8 cellular contexts compared by ENCODE assay signal in the genomic region with DNA sequence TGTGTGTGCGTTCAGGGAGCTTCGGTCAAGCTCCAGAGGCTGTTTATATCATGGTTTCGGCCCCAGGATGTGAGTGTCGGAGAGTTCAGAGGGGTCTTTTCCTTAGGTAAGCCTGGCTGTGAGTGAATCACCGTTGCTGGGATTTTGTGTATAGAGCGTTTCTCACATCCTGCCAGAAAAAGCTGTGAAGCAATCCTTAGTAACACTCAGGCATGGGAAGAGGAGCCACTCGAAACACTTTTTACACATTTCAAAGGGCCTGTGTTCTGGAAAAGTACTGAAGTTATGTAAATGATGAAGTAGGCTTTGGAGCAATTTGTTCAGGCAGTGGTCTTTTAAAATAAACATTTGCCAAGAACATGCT. TPM values are rescaled to one million over a fixed set of nuclear protein-coding genes. Genes with fewer than 3 reads are reported as not detected.
DNase-seq lines count a peak whose midpoint lies in the region; ATAC-seq and TF ChIP-seq lines count a peak whose summit lies in the region.

No MANE protein-coding gene starts in this region.

- peak overlapping the region; percentile 78 to 79 for H3K27ac ChIP-seq in prostate gland

- no peaks in the 10 kb centered on the region for H3K27me3 ChIP-seq in prostate gland (replicated peaks; ENCODE audit: insufficient read depth)

- H3K27me3 Mint-ChIP-seq in T-helper 1 cell treated with Interleukin-12 subunit alpha and Interleukin-12 subunit beta and Interleukin-4 antibody, amounts not matched to agents 30 μg/mL and 1 μg/mL, for 36 hours (ENCODE audit: low read depth): no peaks in the 10 kb centered on the region

- H3K36me3 ChIP-seq in prostate gland: no peaks in the 10 kb centered on the region

- DNase-seq in fibroblast of gingiva (ENCODE audit: low read depth) (peak; percentile 76), prostate gland (ENCODE audit: low spot score) (no peak), D341Med (ENCODE audit: low spot score) (no peak), RPMI8226 (no peak), HuH-7 (ENCODE audit: low spot score) (no peak)

- 3% methylated on average over 7 of the region's 7 CpGs for WGBS in prostate gland

- H3K36me3 Mint-ChIP-seq in T-helper 1 cell treated with Interleukin-12 subunit alpha and Interleukin-12 subunit beta and Interleukin-4 antibody, amounts not matched to agents 30 μg/mL and 1 μg/mL, for 36 hours (ENCODE audit: low read depth): peaks cover 23% of the 10 kb centered on the region

- H3K4me1 ChIP-seq in prostate gland (replicated peaks): peaks cover 15% of the 10 kb centered on the region

- ATAC-seq in GM21723 (IDR thresholded peaks at IDR 0.05; ENCODE audit: unreplicated experiment): peak; percentile 8
- ATAC-seq in HG02885 (IDR thresholded peaks at IDR 0.05; ENCODE audit: poor library complexity, unreplicated experiment): no peak

- peaks cover 48% of the 10 kb centered on the region for H3K4me1 Mint-ChIP-seq in T-helper 1 cell treated with Interleukin-12 subunit alpha and Interleukin-12 subunit beta and Interleukin-4 antibody, amounts not matched to agents 30 μg/mL and 1 μg/mL, for 36 hours (ENCODE audit: low read depth)

- peak overlapping the region; percentile 98 for H3K4me3 Mint-ChIP-seq in T-helper 1 cell treated with Interleukin-12 subunit alpha and Interleukin-12 subunit beta and Interleukin-4 antibody, amounts not matched to agents 30 μg/mL and 1 μg/mL, for 36 hours

- no peaks in the 10 kb centered on the region for H3K9me3 Mint-ChIP-seq in T-helper 1 cell treated with Interleukin-12 subunit alpha and Interleukin-12 subunit beta and Interleukin-4 antibody, amounts not matched to agents 30 μg/mL and 1 μg/mL, for 36 hours

- peak overlapping the region; percentile 96 for H3K27ac Mint-ChIP-seq in T-helper 1 cell treated with Interleukin-12 subunit alpha and Interleukin-12 subunit beta and Interleukin-4 antibody, amounts not matched to agents 30 μg/mL and 1 μg/mL, for 36 hours

- no peak for TF ChIP-seq CTCF in prostate gland (IDR thresholded peaks at IDR 0.05)

- no peaks in the 10 kb centered on the region for H3K9me3 ChIP-seq in prostate gland

- intact Hi-C loops in prostate gland (cut with DNase I): no loop called here

- no peak for TF ChIP-seq POLR2A in prostate gland (IDR thresholded peaks at IDR 0.05)

- peak overlapping the region; percentile 97 to 99 for H3K4me3 ChIP-seq in prostate gland

RNA-seq across cellular contexts. Expression of a gene that starts 0.7 kb away (rescaled TPM):
- total RNA-seq in prostate gland: 10 to 100 TPM; 29.2 to 57.4 TPM

RNA-seq across cellular contexts. Expression of a gene that starts 19.2 kb away (rescaled TPM):
- total RNA-seq in prostate gland: 10 to 100 TPM; 10.6 to 59.6 TPM
